In the genomic region with DNA sequence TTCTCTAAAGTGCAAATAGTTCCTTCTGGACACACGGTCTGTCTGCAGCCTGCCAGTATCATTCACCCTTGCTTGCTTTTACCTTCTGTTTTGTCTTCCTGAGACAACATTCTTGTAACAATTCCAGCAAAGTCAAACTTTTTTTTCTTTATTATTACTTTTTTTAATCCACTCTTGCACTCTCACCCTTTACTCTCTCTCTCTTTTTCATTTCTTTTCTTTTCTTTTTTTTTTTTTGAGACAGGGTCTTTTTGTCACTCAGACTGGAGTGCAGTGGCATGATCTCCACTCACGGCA, we compare ENCODE assay signal across 15 cellular contexts. TPM values are rescaled to one million over a fixed set of nuclear protein-coding genes. Genes with fewer than 3 reads are reported as not detected.
DNase-seq lines count a peak whose midpoint lies in the region; ATAC-seq and TF ChIP-seq lines count a peak whose summit lies in the region.
"Had no signal": no experiment of that assay in that cellular context is flagged by ENCODE, and none has a peak within 500 bp of the region (broad histone marks: within the 10 kb centered on the region; RNA-seq: fewer than 3 reads in every experiment).

No MANE protein-coding gene starts in this region.

- no peak overlapping the region for H3K4me2 ChIP-seq in mesendoderm (ENCODE audit: low read length)
- H3K4me2 ChIP-seq: SK-N-SH had no signal

- H3K4me3 Mint-ChIP-seq in activated naive CD4-positive, alpha-beta T cell treated with anti-CD3 and anti-CD28 coated beads, Interleukin-2, amount 50 U/mL, for 24 hours, result peak overlapping the region; percentile 3
- no peak overlapping the region for H3K4me3 Mint-ChIP-seq in activated CD8-positive, alpha-beta T cell treated with anti-CD3 and anti-CD28 coated beads, Interleukin-2, amount 10 ng/mL, durations not matched to agents 7 days and 5 days

- H3K4me1 ChIP-seq in mesendoderm (ENCODE audit: control insufficient read depth, low read depth, low read length), result peaks cover 3% of the 10 kb centered on the region
- H3K4me1 ChIP-seq in upper lobe of right lung, result peaks cover 24% of the 10 kb centered on the region

- H3K4me3 ChIP-seq in mesendoderm (ENCODE audit: low read length) (no peak overlapping the region), upper lobe of right lung (no peak overlapping the region)
- H3K4me3 ChIP-seq: cardiac muscle cell had no signal

- peaks cover 2% of the 10 kb centered on the region for H3K36me3 Mint-ChIP-seq in activated naive CD4-positive, alpha-beta T cell treated with anti-CD3 and anti-CD28 coated beads, Interleukin-2, amount 50 U/mL, for 24 hours
- H3K36me3 Mint-ChIP-seq in activated CD8-positive, alpha-beta T cell treated with anti-CD3 and anti-CD28 coated beads, Interleukin-2, amount 10 ng/mL, durations not matched to agents 7 days and 5 days (ENCODE audit: low read depth), result peaks cover 6% of the 10 kb centered on the region

- H3K27ac ChIP-seq in mesendoderm (ENCODE audit: low read depth, low read length), result no peak overlapping the region
- peak overlapping the region; percentile 55 for H3K27ac ChIP-seq in upper lobe of right lung
- H3K27ac ChIP-seq: cardiac muscle cell had no signal

- H2AK5ac ChIP-seq in mesendoderm (ENCODE audit: low read length), result no peak overlapping the region

- no peak for ATAC-seq in activated CD8-positive, alpha-beta T cell treated with anti-CD3 and anti-CD28 coated beads, Interleukin-2, amount 10 ng/mL, durations not matched to agents 7 days and 5 days
- ATAC-seq in upper lobe of right lung (no peak), GM21717 (IDR thresholded peaks at IDR 0.05; ENCODE audit: unreplicated experiment) (no peak)

- H3K4ac ChIP-seq in mesendoderm (ENCODE audit: low read depth, low read length), result no peak overlapping the region

- no peaks in the 10 kb centered on the region for H3K9me3 Mint-ChIP-seq in activated naive CD4-positive, alpha-beta T cell treated with anti-CD3 and anti-CD28 coated beads, Interleukin-2, amount 50 U/mL, for 24 hours
- H3K9me3 Mint-ChIP-seq in activated CD8-positive, alpha-beta T cell treated with anti-CD3 and anti-CD28 coated beads, Interleukin-2, amount 10 ng/mL, durations not matched to agents 7 days and 5 days (ENCODE audit: insufficient read depth), result no peaks in the 10 kb centered on the region

- TF ChIP-seq CTCF in upper lobe of right lung (IDR thresholded peaks at IDR 0.05), result no peak

- no peak overlapping the region for H2BK15ac ChIP-seq in mesendoderm (replicated peaks; ENCODE audit: low read depth)

- H4K8ac ChIP-seq in mesendoderm (ENCODE audit: low read depth, low read length), result no peak overlapping the region

- peaks cover 50% of the 10 kb centered on the region for H3K4me1 Mint-ChIP-seq in activated naive CD4-positive, alpha-beta T cell treated with anti-CD3 and anti-CD28 coated beads, Interleukin-2, amount 50 U/mL, for 24 hours
- peaks cover 32% of the 10 kb centered on the region for H3K4me1 Mint-ChIP-seq in activated CD8-positive, alpha-beta T cell treated with anti-CD3 and anti-CD28 coated beads, Interleukin-2, amount 10 ng/mL, durations not matched to agents 7 days and 5 days (ENCODE audit: low read depth)

- no peak overlapping the region for H4K5ac ChIP-seq in mesendoderm (ENCODE audit: low read length)

- H2BK120ac ChIP-seq in mesendoderm (ENCODE audit: low read depth, low read length), result no peak overlapping the region

- no peaks in the 10 kb centered on the region for H3K79me2 ChIP-seq in mesendoderm (ENCODE audit: control insufficient read depth, insufficient read depth, low read length)

- H3K36me3 ChIP-seq in mesendoderm (ENCODE audit: control insufficient read depth, insufficient read depth, low read length) (no peaks in the 10 kb centered on the region), upper lobe of right lung (no peaks in the 10 kb centered on the region)
- H3K36me3 ChIP-seq: cardiac muscle cell had no signal

- H3K9ac ChIP-seq in mesendoderm (ENCODE audit: low read length), result no peak overlapping the region
- H3K9ac ChIP-seq: SK-N-SH had no signal

- no peaks in the 10 kb centered on the region for H3K79me1 ChIP-seq in mesendoderm (ENCODE audit: low read length)

- intact Hi-C loops in upper lobe of right lung (cut with DNase I), result no loop called here

- no peak overlapping the region for H3K18ac ChIP-seq in mesendoderm (ENCODE audit: low read length)

- DNase-seq in activated naive CD4-positive, alpha-beta T cell (lab: John Stamatoyannopoulos, UW), result no peak
- no peak for DNase-seq in activated CD8-positive, alpha-beta T cell treated with anti-CD3 and anti-CD28 coated beads, Interleukin-2, amount 10 ng/mL, durations not matched to agents 7 days and 5 days
- DNase-seq in mesendoderm (no peak), upper lobe of right lung (no peak), NCI-H510A (lab: John Stamatoyannopoulos, UW) (no peak), occipital lobe (lab: John Stamatoyannopoulos, UW) (no peak)
- DNase-seq: activated CD4-positive, CD25-positive, alpha-beta regulatory T cell; head of caudate nucleus; NK-92 treated with Interleukin-12 subunit alpha and Interleukin-12 subunit beta, amount 100 ng/mL, for 24 hours had no signal

- H3K23ac ChIP-seq in mesendoderm (ENCODE audit: low read length), result no peak overlapping the region

- CTCF ChIA-PET in activated CD8-positive, alpha-beta T cell treated with anti-CD3 and anti-CD28 coated beads, Interleukin-2, amount 10 ng/mL, durations not matched to agents 7 days and 5 days (lab: Charles Lee), result no interaction called here

- H2BK5ac ChIP-seq in mesendoderm (ENCODE audit: low read length), result no peak overlapping the region

- no peaks in the 10 kb centered on the region for H3K27me3 ChIP-seq in mesendoderm (ENCODE audit: insufficient read depth, low read length, poor library complexity)
- H3K27me3 ChIP-seq in upper lobe of right lung, result no peaks in the 10 kb centered on the region
- H3K27me3 ChIP-seq: cardiac muscle cell had no signal

- no CpG with 5 or more reads among the region's 2 CpGs for WGBS in mesendoderm (ENCODE audit: extremely low coverage, insufficient coverage, low lambda C conversion rate)

- H3K9me3 ChIP-seq in upper lobe of right lung, result no peaks in the 10 kb centered on the region
- H3K9me3 ChIP-seq: SK-N-SH had no signal

- peak overlapping the region; percentile 65 for H3K56ac ChIP-seq in mesendoderm (ENCODE audit: low read length)

- H3K27ac Mint-ChIP-seq in activated naive CD4-positive, alpha-beta T cell treated with anti-CD3 and anti-CD28 coated beads, Interleukin-2, amount 50 U/mL, for 24 hours, result peak overlapping the region; percentile 74
- peak overlapping the region; percentile 66 for H3K27ac Mint-ChIP-seq in activated CD8-positive, alpha-beta T cell treated with anti-CD3 and anti-CD28 coated beads, Interleukin-2, amount 10 ng/mL, durations not matched to agents 7 days and 5 days
- H3K27ac Mint-ChIP-seq: activated T-helper 2 cell treated with anti-CD3 and anti-CD28 coated beads, Interferon-gamma antibody, Interleukin-2, Interleukin-4, amounts not matched to agents 10 μg/mL and 5 μg/mL and 100 μg/mL, durations not matched to agents 14 hours and 24 hours and 36 hours had no signal

- H3K27me3 Mint-ChIP-seq in activated naive CD4-positive, alpha-beta T cell treated with anti-CD3 and anti-CD28 coated beads, Interleukin-2, amount 50 U/mL, for 24 hours, result no peaks in the 10 kb centered on the region
- no peaks in the 10 kb centered on the region for H3K27me3 Mint-ChIP-seq in activated CD8-positive, alpha-beta T cell treated with anti-CD3 and anti-CD28 coated beads, Interleukin-2, amount 10 ng/mL, durations not matched to agents 7 days and 5 days (ENCODE audit: low read depth)

- POLR2A ChIA-PET in activated CD8-positive, alpha-beta T cell treated with anti-CD3 and anti-CD28 coated beads, Interleukin-2, amount 10 ng/mL, durations not matched to agents 7 days and 5 days (lab: Charles Lee), result no interaction called here

RNA-seq across cellular contexts. Expression of a gene that starts 53.7 kb away (rescaled TPM):
- not detected for total RNA-seq in activated CD8-positive, alpha-beta T cell treated with anti-CD3 and anti-CD28 coated beads, Interleukin-2, amount 10 ng/mL, durations not matched to agents 7 days and 5 days
- 1.4 TPM for polyA plus RNA-seq in mesendoderm (2013, experiment 1 of 2)
- 1.2 TPM for polyA plus RNA-seq in mesendoderm (2013, experiment 2 of 2)
- total RNA-seq in upper lobe of right lung (not detected), occipital lobe (0.62 TPM)
- total RNA-seq: activated T-helper 2 cell treated with anti-CD3 and anti-CD28 coated beads, Interferon-gamma antibody, Interleukin-2, Interleukin-4, amounts not matched to agents 10 μg/mL and 5 μg/mL and 100 μg/mL, durations not matched to agents 14 hours and 24 hours and 36 hours; HT-29 had no signal
